Comparison of ENCODE assay signal across 16 cellular contexts in genomic region chr9:95415158-95415557, GRCh38.
DNase-seq lines count a peak whose midpoint lies in the region; ATAC-seq and TF ChIP-seq lines count a peak whose summit lies in the region.
"Had no signal": no experiment of that assay in that cellular context is flagged by ENCODE, and none has a peak within 500 bp of the region (broad histone marks: within the 10 kb centered on the region; RNA-seq: fewer than 3 reads in every experiment).

No MANE protein-coding gene starts in this region.

- H3K4me2 ChIP-seq in fibroblast of lung (ENCODE audit: extremely low read depth, insufficient read depth, low read length), result no peak overlapping the region
- H3K4me2 ChIP-seq: PC-9 had no signal

- 83 to 90% (median 85%) methylated on average over 2 of the region's 2 CpGs for WGBS in spleen, 5 donors

- ATAC-seq in HG02642 (IDR thresholded peaks at IDR 0.05; ENCODE audit: poor library complexity, unreplicated experiment), result no peak

- TF ChIP-seq POLR2A in spleen (IDR thresholded peaks at IDR 0.05), result no peak
- TF ChIP-seq POLR2A in vagina (IDR thresholded peaks at IDR 0.05), result no peak

- intact Hi-C loops in spleen (cut with DNase I; ENCODE audit: low total_unique reads) (no loop called here), vagina (cut with DNase I) (no loop called here)

- H3K9me3 ChIP-seq in fibroblast of lung (ENCODE audit: control insufficient read depth, insufficient read depth, low read depth, low read length) (no peaks in the 10 kb centered on the region), spleen (peaks cover 0 to 3% (median 0%) of the 10 kb centered on the region in 8 donors), vagina (no peaks in the 10 kb centered on the region)

- no peaks in the 10 kb centered on the region for H3K79me2 ChIP-seq in fibroblast of lung (ENCODE audit: control insufficient read depth, insufficient read depth, low read length)

- no peaks in the 10 kb centered on the region for H4K20me1 ChIP-seq in fibroblast of lung (ENCODE audit: control insufficient read depth, extremely low read depth, insufficient read depth, low read length)

- H2AFZ ChIP-seq in fibroblast of lung (ENCODE audit: low read length), result no peak overlapping the region
- H2AFZ ChIP-seq: PC-9 had no signal

- no peak overlapping the region for H3K9ac ChIP-seq in fibroblast of lung (ENCODE audit: insufficient read depth, low read length)

- H3K4me3 ChIP-seq in fibroblast of lung (replicated peaks in 1 of 4; ENCODE audit: control extremely low read depth in 1 of 4, insufficient read depth in 1 of 4, low read depth in 3 of 4, low read length in 4 of 4) (no peak overlapping the region), spleen (no peak overlapping the region), vagina (no peak overlapping the region)
- H3K4me3 ChIP-seq: MG63, PC-9 had no signal

- H3K27ac ChIP-seq in fibroblast of lung (ENCODE audit: insufficient read depth, low read length) (no peak overlapping the region), spleen (no peak overlapping the region), vagina (no peak overlapping the region)
- H3K27ac ChIP-seq: PC-9, RWPE1 had no signal

- no peaks in the 10 kb centered on the region for H3K27me3 ChIP-seq in fibroblast of lung (ENCODE audit: control insufficient read depth, insufficient read depth, low read length)
- peaks cover 0 to 12% (median 0%) of the 10 kb centered on the region in 7 donors for H3K27me3 ChIP-seq in spleen (replicated peaks in 1 of 7)
- H3K27me3 ChIP-seq in vagina, result no peaks in the 10 kb centered on the region
- H3K27me3 ChIP-seq: MG63 had no signal

- H3K4me1 ChIP-seq in fibroblast of lung (ENCODE audit: control insufficient read depth, extremely low read depth, insufficient read depth, low read length) (peaks cover 2% of the 10 kb centered on the region), spleen (no peaks in the 10 kb centered on the region), vagina (no peaks in the 10 kb centered on the region)

- H3K36me3 ChIP-seq in fibroblast of lung (ENCODE audit: control insufficient read depth, insufficient read depth, low read length) (no peaks in the 10 kb centered on the region), spleen (no peaks in the 10 kb centered on the region), vagina (no peaks in the 10 kb centered on the region)
- H3K36me3 ChIP-seq: MG63 had no signal

- TF ChIP-seq CTCF in fibroblast of lung (conservative IDR thresholded peaks at IDR 0.05 in 1 of 2, IDR thresholded peaks at IDR 0.05 in 1 of 2; ENCODE audit: low read depth in 1 of 2, low read length in 2 of 2) (no peak), spleen (IDR thresholded peaks at IDR 0.05 in 8 of 11, conservative IDR thresholded peaks at IDR 0.05 in 3 of 11) (no peak), vagina (IDR thresholded peaks at IDR 0.05) (no peak)

- peak; percentile 19 for DNase-seq in ELR (ENCODE audit: low read depth)
- peak; percentile 26 for DNase-seq in M059J (ENCODE audit: low read depth)
- DNase-seq in fibroblast of lung (ENCODE audit: low read depth in 2 of 2), result peak; percentile 18
- no peak for DNase-seq in spleen
- DNase-seq in vagina (ENCODE audit: extremely low spot score in 2 of 2), result no peak
- DNase-seq in T-helper 2 cell, result no peak
- DNase-seq: GDM1, KBM-7, MG63, NCI-H2029, NCI-H446 treated with DMSO at 0.1 percent for 48 hours, NCI-H526 treated with DMSO at 0.1 percent for 48 hours, PC-9, SHP77 had no signal

Comparison
In these comparisons a context has a peak if more than half of its experiments do, and no peak if none do; other contexts are left out.
1. DNase-seq: peak in ELR (single experiment), M059J (single experiment) and fibroblast of lung (2 of 2); none in spleen (single experiment), vagina (0 of 2) and T-helper 2 cell (0 of 5).